Comparison of ENCODE assay signal across 11 cellular contexts in the genomic region with DNA sequence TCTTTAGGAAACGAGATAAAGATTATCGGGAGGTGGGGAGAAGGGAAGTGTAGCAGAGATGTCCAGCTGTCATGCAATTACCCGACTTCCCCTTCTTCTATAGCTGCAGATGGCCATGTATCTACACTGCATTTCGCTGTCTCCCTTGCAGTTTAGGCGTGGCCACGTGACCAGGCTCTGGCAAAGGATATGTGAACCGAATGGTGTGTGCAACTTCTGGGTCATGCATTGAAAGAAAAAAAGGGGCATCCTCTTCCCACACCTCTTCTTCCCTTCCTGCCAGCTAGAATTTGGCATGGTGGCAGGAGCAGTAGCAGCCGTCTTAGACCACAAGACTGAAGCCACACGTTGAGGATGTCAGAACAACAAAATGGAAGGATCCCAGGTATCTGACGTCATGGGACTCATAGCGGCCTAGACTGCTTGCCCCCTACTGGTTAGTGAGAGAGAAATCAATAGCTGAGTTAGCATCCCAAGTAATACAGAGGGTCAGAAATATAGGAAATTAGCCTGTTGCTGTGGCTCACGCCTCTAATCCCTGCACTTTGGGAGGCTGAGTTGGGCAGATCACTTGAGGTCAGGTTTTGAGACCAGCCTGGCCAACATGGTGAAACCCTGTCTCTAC. TPM values are rescaled to one million over a fixed set of nuclear protein-coding genes. Genes with fewer than 3 reads are reported as not detected.
DNase-seq lines count a peak whose midpoint lies in the region; ATAC-seq and TF ChIP-seq lines count a peak whose summit lies in the region.
"Had no signal": no experiment of that assay in that cellular context is flagged by ENCODE, and none has a peak within 500 bp of the region (broad histone marks: within the 10 kb centered on the region; RNA-seq: fewer than 3 reads in every experiment).

No MANE protein-coding gene starts in this region.

- H3K27me3 ChIP-seq in BE2C (no peaks in the 10 kb centered on the region; the same call in 1 of the 2 replicates), HL-60 (ENCODE audit: insufficient read depth, poor library complexity, severe bottlenecking) (peaks cover 5% of the 10 kb centered on the region)

- no peak for ATAC-seq in activated T-cell treated with anti-CD3 and anti-CD28 coated beads, Interleukin-2, amount 50 U/mL, for 4 hours
- no peak for ATAC-seq in mucosa of descending colon

- peak; percentile 63 for TF ChIP-seq CTCF in BE2C (IDR thresholded peaks at IDR 0.05; ENCODE audit: low read depth, low read length)
- peak; percentile 30 for TF ChIP-seq CTCF in HL-60 (IDR thresholded peaks at IDR 0.05; ENCODE audit: insufficient read depth, low read length)
- no peak for TF ChIP-seq CTCF in mucosa of descending colon (IDR thresholded peaks at IDR 0.05)

- no peak overlapping the region for H3K27ac ChIP-seq in HL-60 (replicated peaks)

- no peaks in the 10 kb centered on the region for H3K4me1 Mint-ChIP-seq in activated T-cell treated with anti-CD3 and anti-CD28 coated beads, Interleukin-2, amount 50 U/mL, for 4 hours (ENCODE audit: low read depth)

- H3K4me1 ChIP-seq in BE2C = no peaks in the 10 kb centered on the region
- H3K4me1 ChIP-seq in mucosa of descending colon (ENCODE audit: low read depth) = no peaks in the 10 kb centered on the region

- DNase-seq in BE2C = peak; percentile 21
- DNase-seq in HL-60 (ENCODE audit: low read depth in 1 of 2, low spot score in 1 of 2) = peak; percentile 67 to 69
- DNase-seq in RKO (ENCODE audit: low spot score) = peak; percentile 34
- DNase-seq in fibroblast of peridontal ligament (ENCODE audit: extremely low read depth) = peak; percentile 6
- no peak for DNase-seq in EL
- DNase-seq in ACHN = no peak
- DNase-seq in activated T-cell treated with anti-CD3 and anti-CD28 coated beads, Interleukin-2, amount 50 U/mL, for 4 hours = no peak
- no peak for DNase-seq in mucosa of descending colon
- DNase-seq: effector CD8-positive, alpha-beta T cell; NCI-H2029 treated with DMSO at 0.1 percent for 48 hours had no signal

- H3K36me3 Mint-ChIP-seq in activated T-cell treated with anti-CD3 and anti-CD28 coated beads, Interleukin-2, amount 50 U/mL, for 4 hours (ENCODE audit: insufficient read depth) = no peaks in the 10 kb centered on the region

- no peaks in the 10 kb centered on the region for H3K9me3 ChIP-seq in BE2C
- no peaks in the 10 kb centered on the region for H3K9me3 ChIP-seq in mucosa of descending colon

- no peak overlapping the region for H3K4me3 Mint-ChIP-seq in activated T-cell treated with anti-CD3 and anti-CD28 coated beads, Interleukin-2, amount 50 U/mL, for 4 hours

- intact Hi-C loops in mucosa of descending colon (cut with DNase I, micrococcal nuclease) = no loop called here

- H3K27me3 Mint-ChIP-seq in activated T-cell treated with anti-CD3 and anti-CD28 coated beads, Interleukin-2, amount 50 U/mL, for 4 hours (ENCODE audit: low read depth) = peaks cover 28% of the 10 kb centered on the region

- H3K36me3 ChIP-seq in BE2C (no peaks in the 10 kb centered on the region), mucosa of descending colon (ENCODE audit: low read depth) (no peaks in the 10 kb centered on the region)

- H3K4me3 ChIP-seq in BE2C (ENCODE audit: low read depth, low read length) (no peak overlapping the region), HL-60 (replicated peaks; ENCODE audit: insufficient read depth, low read length) (peak overlapping the region; percentile 20), mucosa of descending colon (no peak overlapping the region)

- in situ Hi-C loops in ACHN (cut with HindIII; ENCODE audit: low pct_ligation_motif_present, low pct_unique_long_range_greater_than_20kb, low sequenced_read_pairs) = no loop called here

- H3K9me3 Mint-ChIP-seq in activated T-cell treated with anti-CD3 and anti-CD28 coated beads, Interleukin-2, amount 50 U/mL, for 4 hours = no peaks in the 10 kb centered on the region

RNA-seq across cellular contexts. Expression of a gene that starts 32.8 kb away (rescaled TPM):
- not detected for polyA plus RNA-seq in BE2C (2012; ENCODE audit: insufficient read depth, insufficient read length, low read depth)
- under 1 TPM in 1 of 3 donors, not detected in 2; 0.21 TPM for total RNA-seq in activated T-cell treated with anti-CD3 and anti-CD28 coated beads, Interleukin-2, amount 50 U/mL, for 4 hours
- under 1 TPM in 1 of 3 donors, not detected in 2; 0.82 TPM for total RNA-seq in mucosa of descending colon
- total RNA-seq: myocyte had no signal

RNA-seq across cellular contexts. Expression of a gene that starts 33.7 kb away (rescaled TPM):
- 60.5 TPM for polyA plus RNA-seq in BE2C (2012; ENCODE audit: insufficient read depth, insufficient read length, low read depth)
- total RNA-seq in activated T-cell treated with anti-CD3 and anti-CD28 coated beads, Interleukin-2, amount 50 U/mL, for 4 hours = 100 to 1,000 TPM; 183 to 191 (median 187) TPM
- total RNA-seq in mucosa of descending colon = 100 to 1,000 TPM; 104 to 127 (median 117) TPM

Comparison
In these comparisons a context has a peak if more than half of its experiments do, and no peak if none do; other contexts are left out.
1. DNase-seq: peak in BE2C (single experiment), HL-60 (2 of 2), RKO (single experiment) and fibroblast of peridontal ligament (single experiment); none in EL (single experiment), ACHN (single experiment), activated T-cell treated with anti-CD3 and anti-CD28 coated beads, Interleukin-2, amount 50 U/mL, for 4 hours (single experiment) and mucosa of descending colon (0 of 3).